In the genomic region with DNA sequence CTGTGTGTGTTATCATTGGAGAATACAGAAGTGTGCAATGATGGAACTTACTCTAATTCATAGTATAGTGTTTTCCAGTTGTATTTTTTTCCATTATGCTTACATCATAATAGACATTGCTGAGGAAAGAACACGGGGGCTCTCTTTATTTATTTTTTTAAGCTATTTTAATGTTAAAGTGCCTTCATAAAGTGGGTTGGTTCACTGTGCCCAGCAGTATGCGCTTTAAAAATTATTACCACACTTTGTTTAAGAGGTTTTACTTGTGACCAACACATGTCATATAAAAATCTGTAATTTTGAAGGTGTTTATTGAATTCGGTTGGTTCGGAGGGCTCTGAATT, we compare ENCODE assay signal across 13 cellular contexts.
DNase-seq lines count a peak whose midpoint lies in the region; ATAC-seq and TF ChIP-seq lines count a peak whose summit lies in the region.
"Had no signal": no experiment of that assay in that cellular context is flagged by ENCODE, and none has a peak within 500 bp of the region (broad histone marks: within the 10 kb centered on the region; RNA-seq: fewer than 3 reads in every experiment).

No MANE protein-coding gene starts in this region.

- H3K4me3 ChIP-seq in Caco-2 (ENCODE audit: low read depth, low read length) (no peak overlapping the region), PC-9 (no peak overlapping the region), osteoblast (ENCODE audit: insufficient read depth, low read length) (no peak overlapping the region)
- H3K4me3 ChIP-seq: BLaER1 treated with 17β-estradiol and CSF1 and Interleukin-3, amounts not matched to agents 10 nM and 100 nM had no signal

- peak overlapping the region; percentile 47 for H3K27ac ChIP-seq in PC-9
- peak overlapping the region; percentile 97 for H3K27ac ChIP-seq in osteoblast (ENCODE audit: low read depth, low read length)
- H3K27ac ChIP-seq: BLaER1 treated with 17β-estradiol and CSF1 and Interleukin-3, amounts not matched to agents 10 nM and 100 nM had no signal

- DNase-seq in Caco-2 (no peak), PC-9 (no peak), osteoblast (ENCODE audit: insufficient read length, low spot score, missing footprints) (no peak), NCI-H226 (no peak), GM13977 (ENCODE audit: low spot score) (no peak)
- DNase-seq in effector memory CD8-positive, alpha-beta T cell, result no peak
- DNase-seq: DMS79 treated with DMSO at 0.1 percent for 48 hours, dorsolateral prefrontal cortex, KBM-7, NCI-H1105, occipital lobe had no signal

- ATAC-seq in effector memory CD8-positive, alpha-beta T cell (replicated peaks), result no peak
- ATAC-seq in HG03196 (IDR thresholded peaks at IDR 0.05; ENCODE audit: unreplicated experiment), result no peak

- intact Hi-C loops in Caco-2 (cut with micrococcal nuclease; ENCODE audit: unreplicated experiment) (no loop called here), PC-9 (cut with micrococcal nuclease; ENCODE audit: unreplicated experiment) (no loop called here)

- H3K36me3 ChIP-seq in Caco-2 (ENCODE audit: control insufficient read depth, insufficient read depth, low read length), result no peaks in the 10 kb centered on the region
- peaks cover 4% of the 10 kb centered on the region; the same call in 1 of the 2 replicates for H3K36me3 ChIP-seq in PC-9 (ENCODE audit: low read depth)
- H3K36me3 ChIP-seq in osteoblast (ENCODE audit: insufficient read depth, low read length), result peaks cover 9% of the 10 kb centered on the region

- H3K36me3 Mint-ChIP-seq in Caco-2 (ENCODE audit: insufficient read depth, unreplicated experiment), result peaks cover 31% of the 10 kb centered on the region
- peaks cover 8% of the 10 kb centered on the region for H3K36me3 Mint-ChIP-seq in effector memory CD8-positive, alpha-beta T cell (ENCODE audit: insufficient read depth)

- H3K27me3 Mint-ChIP-seq in Caco-2 (ENCODE audit: insufficient read depth, unreplicated experiment), result no peaks in the 10 kb centered on the region
- no peaks in the 10 kb centered on the region for H3K27me3 Mint-ChIP-seq in effector memory CD8-positive, alpha-beta T cell

- no peaks in the 10 kb centered on the region; the same call in 1 of the 2 replicates for H3K79me2 ChIP-seq in PC-9 (ENCODE audit: low read depth)
- H3K79me2 ChIP-seq in osteoblast (ENCODE audit: insufficient read depth, low read length), result peaks cover 18% of the 10 kb centered on the region

- BruUV-seq in Caco-2 (replicated peaks; lab: Mats Ljungman, UMichigan), result no TSS peak
- BruUV-seq in PC-9 (replicated peaks; lab: Mats Ljungman, UMichigan), result no TSS peak

- no peaks in the 10 kb centered on the region for H3K9me2 ChIP-seq in PC-9 (ENCODE audit: insufficient read depth)

- H2AFZ ChIP-seq in PC-9 (no peak overlapping the region), osteoblast (ENCODE audit: low read length) (no peak overlapping the region)

- H3K27ac Mint-ChIP-seq in Caco-2 (ENCODE audit: unreplicated experiment), result peak overlapping the region; percentile 9
- peak overlapping the region; percentile 16 to 74 for H3K27ac Mint-ChIP-seq in effector memory CD8-positive, alpha-beta T cell

- peaks cover 33% of the 10 kb centered on the region for H3K4me1 Mint-ChIP-seq in Caco-2 (ENCODE audit: low read depth, unreplicated experiment)
- peaks cover 18 to 40% of the 10 kb centered on the region in 2 donors for H3K4me1 Mint-ChIP-seq in effector memory CD8-positive, alpha-beta T cell (ENCODE audit: low read depth in 2 of 2)

- no peaks in the 10 kb centered on the region for H3K27me3 ChIP-seq in Caco-2 (replicated peaks; ENCODE audit: control insufficient read depth, insufficient read depth, low read length)
- no peaks in the 10 kb centered on the region for H3K27me3 ChIP-seq in PC-9 (ENCODE audit: insufficient read depth, low read depth)
- H3K27me3 ChIP-seq in osteoblast (ENCODE audit: insufficient read depth, low read length), result no peaks in the 10 kb centered on the region
- H3K27me3 ChIP-seq: BLaER1 treated with 17β-estradiol and CSF1 and Interleukin-3, amounts not matched to agents 10 nM and 100 nM; dorsolateral prefrontal cortex had no signal

- in situ Hi-C loops in GM13977 (cut with MboI; ENCODE audit: low pct_unique_long_range_greater_than_20kb, low sequenced_read_pairs, unreplicated experiment), result no loop called here

- H3K4me2 ChIP-seq in PC-9, result peak overlapping the region; percentile 29
- peak overlapping the region; percentile 84 for H3K4me2 ChIP-seq in osteoblast (ENCODE audit: insufficient read depth, low read length)
- H3K4me2 ChIP-seq: BLaER1 treated with 17β-estradiol and CSF1 and Interleukin-3, amounts not matched to agents 10 nM and 100 nM had no signal

- H3K9me3 ChIP-seq in Caco-2 (no peaks in the 10 kb centered on the region), PC-9 (ENCODE audit: insufficient read depth, low read depth) (no peaks in the 10 kb centered on the region), osteoblast (ENCODE audit: low read depth, low read length) (no peaks in the 10 kb centered on the region)

- TF ChIP-seq CTCF in Caco-2 (IDR thresholded peaks at IDR 0.05; ENCODE audit: insufficient read depth in 1 of 2, low read depth in 1 of 2, low read length in 1 of 2, severe bottlenecking in 1 of 2, unreplicated experiment in 1 of 2) (no peak), PC-9 (conservative IDR thresholded peaks at IDR 0.05) (no peak), osteoblast (IDR thresholded peaks at IDR 0.05; ENCODE audit: extremely low read depth, low read depth, low read length) (no peak), GM13977 (IDR thresholded peaks at IDR 0.05; ENCODE audit: extremely low read depth, insufficient read depth, missing control alignments) (no peak)

- H3F3A ChIP-seq in PC-9 (ENCODE audit: insufficient read depth, low read depth), result peaks cover 28% of the 10 kb centered on the region; the same call in 1 of the 2 replicates

- no peaks in the 10 kb centered on the region for H3K9me3 Mint-ChIP-seq in Caco-2 (ENCODE audit: unreplicated experiment)
- H3K9me3 Mint-ChIP-seq in effector memory CD8-positive, alpha-beta T cell, result no peaks in the 10 kb centered on the region

- no peak overlapping the region for H3K4me3 Mint-ChIP-seq in Caco-2 (ENCODE audit: unreplicated experiment)
- no peak overlapping the region for H3K4me3 Mint-ChIP-seq in effector memory CD8-positive, alpha-beta T cell

- peaks cover 4% of the 10 kb centered on the region; the same call in 1 of the 2 replicates for H4K20me1 ChIP-seq in PC-9 (ENCODE audit: insufficient read depth)
- no peaks in the 10 kb centered on the region for H4K20me1 ChIP-seq in osteoblast (ENCODE audit: insufficient read depth, low read length)

- CTCF ChIA-PET in Caco-2 (lab: Charles Lee) (no interaction called here), PC-9 (lab: Charles Lee) (no interaction called here)

- POLR2A ChIA-PET in Caco-2 (lab: Charles Lee), result no interaction called here
- POLR2A ChIA-PET in PC-9 (lab: Charles Lee; ENCODE audit: unreplicated experiment), result no interaction called here

- H3K4me1 ChIP-seq in Caco-2 (peaks cover 17% of the 10 kb centered on the region), PC-9 (replicated peaks; ENCODE audit: insufficient read depth) (peaks cover 33% of the 10 kb centered on the region), osteoblast (ENCODE audit: insufficient read depth, low read length) (peaks cover 28% of the 10 kb centered on the region)
